8 cellular contexts compared by ENCODE assay signal in genomic region chr6:31901953-31902643, GRCh38. TPM values are rescaled to one million over a fixed set of nuclear protein-coding genes. Genes with fewer than 3 reads are reported as not detected.
A peak's percentile ranks its signal among the peaks of the same experiment; 100 is the strongest.
DNase-seq lines count a peak whose midpoint lies in the region; ATAC-seq and TF ChIP-seq lines count a peak whose summit lies in the region.

Gene ZBTB12, minus strand, starts transcription at chr6:31902086. Its CDS starts 781 bp downstream, at chr6:31901305.

- H2AFZ ChIP-seq in mammary epithelial cell (ENCODE audit: low read depth, low read length) = peak within 1 kb of the TSS; percentile 91

- peaks cover 11% of the 10 kb centered on the region for H3K4me1 ChIP-seq in mammary epithelial cell (ENCODE audit: insufficient read depth, low read length)
- H3K4me1 ChIP-seq in skeletal muscle tissue (ENCODE audit: control insufficient read depth in 3 of 3, insufficient read depth in 3 of 3, low read length in 3 of 3) = peaks cover 18 to 27% (median 25%) of the 10 kb centered on the region in 3 donors

- CTCF ChIA-PET in WTC11 (lab: Charles Lee) = interaction anchor here (0.5 to 1.4 kb wide), 7 partner anchors 16 to 219 kb away, joined by 3 to 10 read pairs (median 3); no protein-coding TSS in a partner anchor
- CTCF ChIA-PET in mammary epithelial cell (lab: Charles Lee; ENCODE audit: low non-redundant PET) = interaction anchor here (0.6 to 1.1 kb wide), 2 partner anchors 15 to 39 kb away, joined by 12 to 20 read pairs; partner anchors contain the start of gene NEU1

- ATAC-seq in HG02981 (IDR thresholded peaks at IDR 0.05; ENCODE audit: unreplicated experiment) = peak; percentile 33
- ATAC-seq in WTC11 = peak; percentile 57
- ATAC-seq in HG03025 (IDR thresholded peaks at IDR 0.05; ENCODE audit: low FRiP score, unreplicated experiment) = no peak

- POLR2A ChIA-PET in WTC11 (lab: Charles Lee) = interaction anchor here (0.7 kb wide), 1 partner anchor 87 kb away, joined by 3 read pairs; the partner anchor contains the start of gene HSPA1L

- peaks cover 5% of the 10 kb centered on the region for H3K27me3 Mint-ChIP-seq in WTC11 (ENCODE audit: low read depth)

- in situ Hi-C loops in mammary epithelial cell (cut with MboI; ENCODE audit: low sequenced_read_pairs in 2 of 2) = loop anchor here in 1 of 2 donors (10.0 kb wide), 1 partner anchor 53 kb away; the partner anchor contains the start of genes NELFE and SKIC2

- no TSS peak for BruUV-seq in mammary epithelial cell (replicated peaks; lab: Mats Ljungman, UMichigan)

- no peaks in the 10 kb centered on the region for H3K27me3 ChIP-seq in GM06990 (replicated peaks; ENCODE audit: control insufficient read depth, insufficient read depth, low read length)
- H3K27me3 ChIP-seq in mammary epithelial cell (ENCODE audit: insufficient read depth, low read length) = no peaks in the 10 kb centered on the region
- peaks cover 0 to 7% (median 0%) of the 10 kb centered on the region in 3 donors for H3K27me3 ChIP-seq in skeletal muscle tissue (ENCODE audit: control insufficient read depth in 3 of 3, insufficient read depth in 3 of 3, low read length in 3 of 3)

- DNase-seq in GM06990 (ENCODE audit: extremely low read depth, insufficient read length) (peak; percentile 91), NCI-H2227 (lab: John Stamatoyannopoulos, UW; ENCODE audit: unreplicated experiment) (peak; percentile 99), WTC11 (ENCODE audit: low spot score) (peak; percentile 96), mammary epithelial cell (peak; percentile 82), iPS-NIHi11 (ENCODE audit: low spot score) (peak; percentile 96)

- H3K4me2 ChIP-seq in mammary epithelial cell (ENCODE audit: insufficient read depth, low read depth, low read length) = peak within 1 kb of the TSS; percentile 83

- H3K36me3 Mint-ChIP-seq in WTC11 = no peaks in the 10 kb centered on the region

- H4K20me1 ChIP-seq in mammary epithelial cell (ENCODE audit: insufficient read depth, low read length) = no peaks in the 10 kb centered on the region

- no peaks in the 10 kb centered on the region for H3K9me3 Mint-ChIP-seq in WTC11

- dilution Hi-C loops in mammary epithelial cell (cut with HindIII; ENCODE audit: low sequenced_read_pairs) = no loop called here

- no peaks in the 10 kb centered on the region for H3K9me3 ChIP-seq in mammary epithelial cell (replicated peaks; ENCODE audit: insufficient read depth, low read length)
- no peaks in the 10 kb centered on the region for H3K9me3 ChIP-seq in skeletal muscle tissue (ENCODE audit: control insufficient read depth in 3 of 3, low read length in 3 of 3)

- peak within 1 kb of the TSS; percentile 80 for H3K4me3 Mint-ChIP-seq in WTC11

- peaks cover 11% of the 10 kb centered on the region for H3K79me2 ChIP-seq in mammary epithelial cell (ENCODE audit: insufficient read depth, low read length)

- H3K36me3 ChIP-seq in GM06990 (ENCODE audit: control insufficient read depth, insufficient read depth, low read length) (no peaks in the 10 kb centered on the region; the same call in 1 of the 2 replicates), mammary epithelial cell (ENCODE audit: insufficient read depth, low read length) (no peaks in the 10 kb centered on the region), skeletal muscle tissue (ENCODE audit: control insufficient read depth in 3 of 3, insufficient read depth in 3 of 3, low read length in 3 of 3) (peaks cover 0 to 2% (median 0%) of the 10 kb centered on the region in 3 donors)

- intact Hi-C loops in mammary epithelial cell (cut with micrococcal nuclease) = no loop called here

- H3K27ac Mint-ChIP-seq in WTC11 = peak within 1 kb of the TSS; percentile 96

- H3K9ac ChIP-seq in mammary epithelial cell (ENCODE audit: insufficient read depth, low read length) (no peak within 1 kb of the TSS), skeletal muscle tissue (ENCODE audit: low read depth in 1 of 3, low read length in 3 of 3) (peak within 1 kb of the TSS; percentile 79 to 88 (median 84))

- TF ChIP-seq CTCF in GM06990 (IDR thresholded peaks at IDR 0.05; ENCODE audit: insufficient read depth, low read length, poor library complexity, severe bottlenecking) (no peak), WTC11 (IDR thresholded peaks at IDR 0.05) (no peak), mammary epithelial cell (conservative IDR thresholded peaks at IDR 0.05 in 1 of 2, IDR thresholded peaks at IDR 0.05 in 1 of 2; ENCODE audit: extremely low read depth in 1 of 2, insufficient read depth in 1 of 2, low read depth in 1 of 2, low read length in 2 of 2) (no peak)

- H3K4me3 ChIP-seq in GM06990 (replicated peaks; ENCODE audit: low read depth, low read length) (peak within 1 kb of the TSS; percentile 62), mammary epithelial cell (replicated peaks in 1 of 3; ENCODE audit: insufficient read depth in 1 of 3, low read depth in 2 of 3, low read length in 3 of 3) (peak within 1 kb of the TSS; percentile 35 to 67 (median 55)), skeletal muscle tissue (ENCODE audit: low read length in 3 of 3) (peak within 1 kb of the TSS; percentile 73 to 91 (median 86))

- WGBS in mammary epithelial cell (ENCODE audit: low coverage, missing lambda C conversion rate) = 20% methylated on average over 1 of the region's 77 CpGs

- peaks cover 25% of the 10 kb centered on the region for H3K4me1 Mint-ChIP-seq in WTC11

- H3K27ac ChIP-seq in mammary epithelial cell (ENCODE audit: insufficient read depth, low read depth, low read length) = no peak within 1 kb of the TSS
- H3K27ac ChIP-seq in skeletal muscle tissue (ENCODE audit: low read depth, low read length) = peak within 1 kb of the TSS; percentile 83

TF ChIP-seq in WTC11, 78 proteins besides CTCF, POLR2A, EP300 and RAD21 (continues in another document):
- TF ChIP-seq FOXJ3 (CRISPR knock-in tag; IDR thresholded peaks at IDR 0.05; ENCODE audit: borderline replicate concordance) (no peak), MLX (CRISPR knock-in tag; IDR thresholded peaks at IDR 0.05) (no peak), USF1 (CRISPR knock-in tag; IDR thresholded peaks at IDR 0.05) (no peak), ELF4 (CRISPR knock-in tag; IDR thresholded peaks at IDR 0.05; ENCODE audit: low read depth) (no peak), ARID4B (CRISPR knock-in tag; IDR thresholded peaks at IDR 0.05; ENCODE audit: borderline replicate concordance) (peak; percentile 67; the same call in 1 of the 2 replicates), CREM (CRISPR knock-in tag; IDR thresholded peaks at IDR 0.05) (no peak), FOXP1 (CRISPR knock-in tag; IDR thresholded peaks at IDR 0.05; ENCODE audit: borderline replicate concordance) (0 out of 2 replicates have a peak, but pooled peaks have one; percentile 31), ATF3 (CRISPR knock-in tag; conservative IDR thresholded peaks at IDR 0.05) (no peak), ZNF219 (CRISPR knock-in tag; IDR thresholded peaks at IDR 0.05; ENCODE audit: borderline replicate concordance) (0 out of 2 replicates have a peak, but pooled peaks have one; percentile 40), JUN (CRISPR knock-in tag; IDR thresholded peaks at IDR 0.05) (no peak), FOXK1 (CRISPR knock-in tag; IDR thresholded peaks at IDR 0.05) (peak; percentile 70; the same call in 1 of the 2 replicates)

RNA-seq across cellular contexts. Expression of gene ZBTB12, which starts in this region (rescaled TPM):
- total RNA-seq in WTC11 (2021) = 24.0 to 46.2 TPM (median 44.1 TPM) in 3 replicates
- 1 to 10 TPM in 1 of 2 donors, under 1 TPM in 1; 0.33 to 2.7 TPM for total RNA-seq in mammary epithelial cell
- 0.95 TPM for polyA plus RNA-seq in mammary epithelial cell
- 0.93 TPM for polyA minus RNA-seq in mammary epithelial cell
- 6.3 TPM for total RNA-seq in skeletal muscle tissue
